Comparison of ENCODE assay signal across 11 cellular contexts in the genomic region with DNA sequence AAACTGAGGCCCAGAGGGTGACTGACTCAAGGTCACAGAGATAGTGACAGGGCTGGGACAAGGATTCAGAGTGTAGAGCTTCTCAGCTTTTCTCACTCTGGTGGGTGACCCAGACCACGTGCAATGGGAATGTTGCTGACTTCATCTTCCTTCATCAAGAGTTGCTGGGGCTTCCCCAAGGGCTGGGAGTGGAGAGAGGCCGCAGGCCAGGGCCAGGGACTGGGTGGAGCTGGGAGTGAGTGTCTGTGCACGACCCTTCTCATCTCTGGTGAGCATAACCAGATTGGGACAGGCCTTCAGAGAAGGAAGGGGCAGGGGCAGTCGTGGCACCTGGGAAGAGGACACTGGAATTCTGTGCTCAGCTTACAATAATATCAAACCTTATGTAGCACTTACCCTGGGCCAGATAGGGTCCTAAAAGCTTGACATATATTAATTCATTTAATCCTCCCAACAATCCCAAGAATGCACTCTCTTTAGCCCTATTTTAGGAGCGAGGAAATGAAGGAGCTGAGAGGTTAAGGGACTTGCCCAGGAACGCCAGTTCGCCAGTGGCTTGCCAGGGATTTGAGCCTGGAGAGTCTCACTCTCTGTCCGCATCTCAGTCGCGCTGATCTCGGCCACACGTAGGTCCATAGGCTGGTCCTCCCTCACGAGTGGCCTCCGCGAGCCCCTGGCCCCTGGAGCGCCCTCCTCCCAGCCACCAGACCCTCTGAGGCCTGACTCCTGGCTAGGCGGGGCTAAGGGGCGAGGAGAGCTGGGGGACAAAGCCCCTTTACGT. TPM values are rescaled to one million over a fixed set of nuclear protein-coding genes. Genes with fewer than 3 reads are reported as not detected.
DNase-seq lines count a peak whose midpoint lies in the region; ATAC-seq, FAIRE-seq and TF ChIP-seq lines count a peak whose summit lies in the region.
"Had no signal": no experiment of that assay in that cellular context is flagged by ENCODE, and none has a peak within 500 bp of the region (broad histone marks: within the 10 kb centered on the region; RNA-seq: fewer than 3 reads in every experiment).

No MANE protein-coding gene starts in this region.

- H3K9me3 ChIP-seq in HUES64 (ENCODE audit: insufficient read depth, low read depth, low read length) (no peaks in the 10 kb centered on the region), HepG2 (ENCODE audit: low read length) (no peaks in the 10 kb centered on the region), testis (no peaks in the 10 kb centered on the region)

- intact Hi-C loops in HepG2 (cut with micrococcal nuclease; ENCODE audit: unreplicated experiment) (no loop called here), testis (cut with DNase I; ENCODE audit: low total_unique reads) (no loop called here)

- H3K4me2 ChIP-seq in HepG2 (ENCODE audit: low read depth, low read length) = peak overlapping the region; percentile 32; the same call in 1 of the 2 replicates

- peak; percentile 50 for ATAC-seq in HepG2
- ATAC-seq: stimulated activated naive CD8-positive, alpha-beta T cell treated with anti-CD3 and anti-CD28 coated beads, Interleukin-15, Interleukin-2, amounts not matched to agents 100 U/mL and 50 U/mL, for 24 hours had no signal

- in situ Hi-C loops in HepG2 (cut with HindIII; ENCODE audit: extremely low pct_ligation_motif_present, low pct_unique_long_range_greater_than_20kb) = no loop called here

- peak overlapping the region; percentile 54 for H3K4me3 ChIP-seq in HUES64 (ENCODE audit: low read length)
- H3K4me3 ChIP-seq in HepG2 (replicated peaks in 1 of 3; ENCODE audit: insufficient read depth in 1 of 3, low read depth in 2 of 3, low read length in 3 of 3) = no peak overlapping the region
- peak overlapping the region in 1 of 2 donors; percentile 47 for H3K4me3 ChIP-seq in testis

- CTCF ChIA-PET in HepG2 (lab: Yijun Ruan, JAX; ENCODE audit: low intra/inter-chr PET ratio, low total read pairs) = no interaction called here

- H4K20me1 ChIP-seq in HepG2 (ENCODE audit: insufficient read depth, low read length) = no peaks in the 10 kb centered on the region

- 38% methylated on average over 19 of the region's 19 CpGs for WGBS in HUES64
- WGBS in HepG2 (ENCODE audit: low lambda C conversion rate) = 68% methylated on average over 18 of the region's 19 CpGs
- WGBS in testis, 2 donors = 37 to 38% methylated on average over 14 to 19 of the region's 19 CpGs

- no peak for FAIRE-seq in HepG2 (lab: Jason Lieb, UNC)
- FAIRE-seq: TTC549 had no signal

- H3K9ac ChIP-seq in HUES64 (ENCODE audit: low read depth, low read length) = peak overlapping the region; percentile 54
- H3K9ac ChIP-seq in HepG2 (ENCODE audit: insufficient read depth, low read depth, low read length) = 0 out of 2 replicates have a peak overlapping the region, but pooled peaks have one; percentile 34

- no peak overlapping the region for H3K27ac ChIP-seq in HUES64 (ENCODE audit: low read depth, low read length)
- H3K27ac ChIP-seq in HepG2 (ENCODE audit: extremely low read length, insufficient read depth, low read length) = no peak overlapping the region
- no peak overlapping the region for H3K27ac ChIP-seq in testis

- POLR2A ChIA-PET in HepG2 (lab: Yijun Ruan, JAX) = interaction anchor here (0.7 to 2.8 kb wide), 4 partner anchors 13 to 60 kb away, joined by 3 to 15 read pairs (median 6); a partner anchor contains a TSS

- no peaks in the 10 kb centered on the region for H3K79me2 ChIP-seq in HepG2 (ENCODE audit: insufficient read depth, low read length)

- TF ChIP-seq POLR2A in HepG2 (IDR thresholded peaks at IDR 0.05; ENCODE audit: insufficient read depth in 1 of 2, low read depth in 2 of 2, low read length in 2 of 2) (no peak), testis (IDR thresholded peaks at IDR 0.05) (no peak)

- H3K4me1 ChIP-seq in HUES64 (ENCODE audit: insufficient read depth, low read length) = peaks cover 12% of the 10 kb centered on the region; the same call in 1 of the 2 replicates
- H3K4me1 ChIP-seq in HepG2 (ENCODE audit: insufficient read depth, low read length) = peaks cover 33% of the 10 kb centered on the region
- H3K4me1 ChIP-seq in testis = no peaks in the 10 kb centered on the region

- TF ChIP-seq EP300 in HepG2 (IDR thresholded peaks at IDR 0.05; ENCODE audit: low read depth in 2 of 2, low read length in 2 of 2) = no peak
- no peak for TF ChIP-seq EP300 in HepG2 (CRISPR knock-in tag; IDR thresholded peaks at IDR 0.05; ENCODE audit: borderline replicate concordance)

- H3K36me3 ChIP-seq in HUES64 (ENCODE audit: insufficient read depth, low read length) = no peaks in the 10 kb centered on the region
- H3K36me3 ChIP-seq in HepG2 (replicated peaks in 1 of 2; ENCODE audit: control insufficient read depth in 1 of 2, insufficient read depth in 2 of 2, low read length in 2 of 2) = no peaks in the 10 kb centered on the region
- H3K36me3 ChIP-seq in testis (ENCODE audit: low read depth, missing control alignments) = no peaks in the 10 kb centered on the region

- H2AFZ ChIP-seq in HepG2 (ENCODE audit: low read length) = no peak overlapping the region

- no peak for TF ChIP-seq RAD21 in HepG2 (CRISPR knock-in tag; IDR thresholded peaks at IDR 0.05)

- TF ChIP-seq CTCF in HepG2 (CRISPR knock-in tag; IDR thresholded peaks at IDR 0.05) (no peak), testis (IDR thresholded peaks at IDR 0.05) (no peak)

- no TSS peak for BruUV-seq in HepG2 (replicated peaks; lab: Mats Ljungman, UMichigan)

- peak; percentile 78 for DNase-seq in ecto neural progenitor cell (ENCODE audit: low spot score)
- no peak for DNase-seq in HepG2 (ENCODE audit: low spot score)
- DNase-seq in testis = peak; percentile 33
- DNase-seq in NCI-H82 treated with DMSO at 0.1 percent for 48 hours (lab: John Stamatoyannopoulos, UW; ENCODE audit: unreplicated experiment) = no peak
- no peak for DNase-seq in 8988T
- no peak for DNase-seq in stimulated activated CD4-positive, alpha-beta T cell treated with anti-CD3 and anti-CD28 coated beads, Interleukin-15, amount 100 ng/mL, for 24 hours
- DNase-seq: effector CD4-positive, alpha-beta T cell; RPMI8226; stimulated activated naive CD8-positive, alpha-beta T cell treated with anti-CD3 and anti-CD28 coated beads, Interleukin-15, Interleukin-2, amounts not matched to agents 100 U/mL and 50 U/mL, for 24 hours had no signal

- H3K27me3 ChIP-seq in HUES64 (ENCODE audit: insufficient read depth, low read length) (peaks cover 19% of the 10 kb centered on the region; the same call in 1 of the 2 replicates), HepG2 (ENCODE audit: control insufficient read depth in 1 of 2, insufficient read depth in 2 of 2, low read length in 2 of 2) (no peaks in the 10 kb centered on the region), testis (no peaks in the 10 kb centered on the region)

RNA-seq across cellular contexts. Expression of a gene that starts 15.8 kb away (rescaled TPM):
- polyA plus RNA-seq in HUES64 (2013, experiment 1 of 2) = 357 TPM
- polyA plus RNA-seq in HUES64 (2013, experiment 2 of 2) = 348 TPM
- total RNA-seq in HepG2 (2016; rRNA removed; fragmentation: Illumina TruSeq; extraction: Trizol) (618 and 762 TPM in 2 replicates), testis (10 to 100 TPM; 20.2 to 35.9 TPM)
- 344 and 369 TPM in 2 replicates for total RNA-seq in HepG2 (2016; cell fraction: cytosol; rRNA removed; fragmentation: Illumina TruSeq; extraction: Trizol; ENCODE audit: low read depth)
- total RNA-seq in HepG2 (2016; cell fraction: insoluble cytoplasmic fraction; rRNA removed; fragmentation: Illumina TruSeq; extraction: Trizol) = 631 and 704 TPM in 2 replicates
- total RNA-seq in HepG2 (2016; cell fraction: membrane; rRNA removed; fragmentation: Illumina TruSeq; extraction: Trizol) = 289 and 321 TPM in 2 replicates
- 291 and 298 TPM in 2 replicates for total RNA-seq in HepG2 (2016; cell fraction: nucleus; rRNA removed; fragmentation: Illumina TruSeq; extraction: Trizol)
- polyA plus RNA-seq in HepG2 (2011; rRNA removed) (433 and 436 TPM in 2 replicates), testis (ENCODE audit: insufficient read depth, low read depth, low replicate concordance) (51.9 TPM)
- 543 and 742 TPM in 2 replicates for polyA plus RNA-seq in HepG2 (2011; cell fraction: cytosol; rRNA removed)
- polyA plus RNA-seq in HepG2 (2011; cell fraction: nucleus; rRNA removed) = 328 and 341 TPM in 2 replicates
- 356 and 426 TPM in 2 replicates for polyA plus RNA-seq in HepG2 (2012)
- polyA plus RNA-seq in HepG2 (2016; cell fraction: cytosol; fragmentation: Illumina TruSeq; extraction: Trizol; ENCODE audit: low read depth) = 354 and 399 TPM in 2 replicates
- polyA plus RNA-seq in HepG2 (2016; cell fraction: insoluble cytoplasmic fraction; fragmentation: Illumina TruSeq; extraction: Trizol; ENCODE audit: low read depth) = 703 and 776 TPM in 2 replicates
- 250 and 261 TPM in 2 replicates for polyA plus RNA-seq in HepG2 (2016; cell fraction: membrane; fragmentation: Illumina TruSeq; extraction: Trizol; ENCODE audit: low read depth)
- polyA plus RNA-seq in HepG2 (2016; cell fraction: nucleus; fragmentation: Illumina TruSeq; extraction: Trizol; ENCODE audit: insufficient read depth, low read depth) = 432 and 466 TPM in 2 replicates
- polyA minus RNA-seq in HepG2 (2011; rRNA and poly(A)+ RNA removed; ENCODE audit: low replicate concordance) = 346 and 697 TPM in 2 replicates
- 294 and 350 TPM in 2 replicates for polyA minus RNA-seq in HepG2 (2011; cell fraction: cytosol; rRNA and poly(A)+ RNA removed)
- polyA minus RNA-seq in HepG2 (2011; cell fraction: nucleus; rRNA and poly(A)+ RNA removed) = 138 and 164 TPM in 2 replicates

RNA-seq across cellular contexts. Expression of a gene that starts 41.5 kb away (rescaled TPM):
- 342 TPM for polyA plus RNA-seq in HUES64 (2013, experiment 1 of 2)
- 381 TPM for polyA plus RNA-seq in HUES64 (2013, experiment 2 of 2)
- 548 and 779 TPM in 2 replicates for total RNA-seq in HepG2 (2016; rRNA removed; fragmentation: Illumina TruSeq; extraction: Trizol)
- 127 and 150 TPM in 2 replicates for total RNA-seq in HepG2 (2016; cell fraction: cytosol; rRNA removed; fragmentation: Illumina TruSeq; extraction: Trizol; ENCODE audit: low read depth)
- total RNA-seq in HepG2 (2016; cell fraction: insoluble cytoplasmic fraction; rRNA removed; fragmentation: Illumina TruSeq; extraction: Trizol) = 568 and 746 TPM in 2 replicates
- total RNA-seq in HepG2 (2016; cell fraction: membrane; rRNA removed; fragmentation: Illumina TruSeq; extraction: Trizol) = 454 and 551 TPM in 2 replicates
- 263 and 291 TPM in 2 replicates for total RNA-seq in HepG2 (2016; cell fraction: nucleus; rRNA removed; fragmentation: Illumina TruSeq; extraction: Trizol)
- polyA plus RNA-seq in HepG2 (2011; rRNA removed) = 327 and 416 TPM in 2 replicates
- polyA plus RNA-seq in HepG2 (2011; cell fraction: cytosol; rRNA removed) = 501 and 516 TPM in 2 replicates
- 203 and 222 TPM in 2 replicates for polyA plus RNA-seq in HepG2 (2011; cell fraction: nucleus; rRNA removed)
- 450 and 479 TPM in 2 replicates for polyA plus RNA-seq in HepG2 (2012)
- 74.7 and 91.4 TPM in 2 replicates for polyA plus RNA-seq in HepG2 (2016; cell fraction: cytosol; fragmentation: Illumina TruSeq; extraction: Trizol; ENCODE audit: low read depth)
- 445 and 458 TPM in 2 replicates for polyA plus RNA-seq in HepG2 (2016; cell fraction: insoluble cytoplasmic fraction; fragmentation: Illumina TruSeq; extraction: Trizol; ENCODE audit: low read depth)
- polyA plus RNA-seq in HepG2 (2016; cell fraction: membrane; fragmentation: Illumina TruSeq; extraction: Trizol; ENCODE audit: low read depth) = 254 and 316 TPM in 2 replicates
- polyA plus RNA-seq in HepG2 (2016; cell fraction: nucleus; fragmentation: Illumina TruSeq; extraction: Trizol; ENCODE audit: insufficient read depth, low read depth) = 258 and 266 TPM in 2 replicates
- polyA minus RNA-seq in HepG2 (2011; rRNA and poly(A)+ RNA removed; ENCODE audit: low replicate concordance) = 738 and 1,247 TPM in 2 replicates
- 496 and 595 TPM in 2 replicates for polyA minus RNA-seq in HepG2 (2011; cell fraction: cytosol; rRNA and poly(A)+ RNA removed)
- 250 and 365 TPM in 2 replicates for polyA minus RNA-seq in HepG2 (2011; cell fraction: nucleus; rRNA and poly(A)+ RNA removed)
- 100 to 1,000 TPM; 219 to 305 TPM for total RNA-seq in testis
- polyA plus RNA-seq in testis (ENCODE audit: insufficient read depth, low read depth, low replicate concordance) = 249 TPM

RNA-seq across cellular contexts. Expression of a gene that starts 59.9 kb away (rescaled TPM):
- polyA plus RNA-seq in HUES64 (2013, experiment 1 of 2) = 300 TPM
- 301 TPM for polyA plus RNA-seq in HUES64 (2013, experiment 2 of 2)
- total RNA-seq in HepG2 (2016; rRNA removed; fragmentation: Illumina TruSeq; extraction: Trizol) (718 and 837 TPM in 2 replicates), testis (10 to 100 TPM; 13.2 to 14.6 TPM)
- 191 and 201 TPM in 2 replicates for total RNA-seq in HepG2 (2016; cell fraction: cytosol; rRNA removed; fragmentation: Illumina TruSeq; extraction: Trizol; ENCODE audit: low read depth)
- total RNA-seq in HepG2 (2016; cell fraction: insoluble cytoplasmic fraction; rRNA removed; fragmentation: Illumina TruSeq; extraction: Trizol) = 754 and 767 TPM in 2 replicates
- total RNA-seq in HepG2 (2016; cell fraction: membrane; rRNA removed; fragmentation: Illumina TruSeq; extraction: Trizol) = 220 and 222 TPM in 2 replicates
- total RNA-seq in HepG2 (2016; cell fraction: nucleus; rRNA removed; fragmentation: Illumina TruSeq; extraction: Trizol) = 354 and 362 TPM in 2 replicates
- polyA plus RNA-seq in HepG2 (2011; rRNA removed) (491 and 498 TPM in 2 replicates), testis (ENCODE audit: insufficient read depth, low read depth, low replicate concordance) (63.0 TPM)
- 564 and 714 TPM in 2 replicates for polyA plus RNA-seq in HepG2 (2011; cell fraction: cytosol; rRNA removed)
- polyA plus RNA-seq in HepG2 (2011; cell fraction: nucleus; rRNA removed) = 285 and 288 TPM in 2 replicates
- 358 and 436 TPM in 2 replicates for polyA plus RNA-seq in HepG2 (2012)
- 216 and 219 TPM in 2 replicates for polyA plus RNA-seq in HepG2 (2016; cell fraction: cytosol; fragmentation: Illumina TruSeq; extraction: Trizol; ENCODE audit: low read depth)
- polyA plus RNA-seq in HepG2 (2016; cell fraction: insoluble cytoplasmic fraction; fragmentation: Illumina TruSeq; extraction: Trizol; ENCODE audit: low read depth) = 863 and 1,042 TPM in 2 replicates
- polyA plus RNA-seq in HepG2 (2016; cell fraction: membrane; fragmentation: Illumina TruSeq; extraction: Trizol; ENCODE audit: low read depth) = 217 and 232 TPM in 2 replicates
- 558 and 582 TPM in 2 replicates for polyA plus RNA-seq in HepG2 (2016; cell fraction: nucleus; fragmentation: Illumina TruSeq; extraction: Trizol; ENCODE audit: insufficient read depth, low read depth)
- 716 and 1,092 TPM in 2 replicates for polyA minus RNA-seq in HepG2 (2011; rRNA and poly(A)+ RNA removed; ENCODE audit: low replicate concordance)
- 354 and 438 TPM in 2 replicates for polyA minus RNA-seq in HepG2 (2011; cell fraction: cytosol; rRNA and poly(A)+ RNA removed)
- polyA minus RNA-seq in HepG2 (2011; cell fraction: nucleus; rRNA and poly(A)+ RNA removed) = 198 and 204 TPM in 2 replicates

Comparison
In these comparisons a context has a peak if more than half of its experiments do, and no peak if none do; other contexts are left out.
1. DNase-seq: peak in ecto neural progenitor cell (single experiment) and testis (single experiment); none in HepG2 (single experiment), NCI-H82 treated with DMSO at 0.1 percent for 48 hours (single experiment), 8988T (single experiment) and stimulated activated CD4-positive, alpha-beta T cell treated with anti-CD3 and anti-CD28 coated beads, Interleukin-15, amount 100 ng/mL, for 24 hours (single experiment).
2. RNA of a gene that starts 15.8 kb away (total RNA-seq): 289 to 762 TPM in HepG2; 20.2 to 35.9 TPM in testis; every median in the first group is over 4 times any median in the second.
3. RNA of a gene that starts 59.9 kb away (total RNA-seq): 191 to 837 TPM in HepG2; 13.2 to 14.6 TPM in testis; every median in the first group is over 10 times any median in the second.